ENCODE assay signal across 1 cellular context in genomic region chr1:222582099-222582774, GRCh38.
TF ChIP-seq lines count a peak whose summit lies in the region.

No MANE protein-coding gene starts in this region.

TF ChIP-seq in GM23338, 12 proteins besides CTCF, POLR2A, EP300 and RAD21 (continued from another document):
- no peak for TF ChIP-seq NANOG (IDR thresholded peaks at IDR 0.05; ENCODE audit: borderline replicate concordance)
- TF ChIP-seq ZNF114 (CRISPR knock-in tag; IDR thresholded peaks at IDR 0.05) = no peak
- no peak for TF ChIP-seq POLR2AphosphoS5 (IDR thresholded peaks at IDR 0.05; ENCODE audit: low read depth)
- no peak for TF ChIP-seq JUNB (IDR thresholded peaks at IDR 0.05; ENCODE audit: unreplicated experiment)
- TF ChIP-seq ZNF331 (CRISPR knock-in tag; IDR thresholded peaks at IDR 0.05; ENCODE audit: low read depth) = no peak
- no peak for TF ChIP-seq STAT1 (IDR thresholded peaks at IDR 0.05; ENCODE audit: unreplicated experiment)
